ENCODE assay signal across 27 cellular contexts in the genomic region with DNA sequence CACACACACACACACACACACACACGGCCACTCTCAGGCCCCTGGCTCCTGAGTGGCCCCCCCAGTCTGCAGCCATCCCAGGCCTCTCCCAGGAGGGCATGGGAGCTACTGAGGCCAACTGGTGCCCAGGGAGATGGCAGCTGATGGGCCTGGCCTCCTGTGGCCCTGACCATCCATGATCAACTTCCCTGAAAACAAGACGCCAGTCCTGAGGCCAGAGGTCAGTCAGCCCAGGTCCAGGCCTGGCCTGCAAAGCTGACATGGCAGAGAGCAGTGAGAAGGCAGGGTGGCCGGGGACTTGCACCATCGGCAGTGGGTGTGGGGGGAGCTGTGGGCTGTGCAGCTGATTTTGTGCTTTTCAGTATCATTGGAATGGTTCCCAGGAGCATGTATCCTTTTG. TPM values are rescaled to one million over a fixed set of nuclear protein-coding genes. Genes with fewer than 3 reads are reported as not detected.
DNase-seq lines count a peak whose midpoint lies in the region; ATAC-seq and TF ChIP-seq lines count a peak whose summit lies in the region.
"Had no signal": no experiment of that assay in that cellular context is flagged by ENCODE, and none has a peak within 500 bp of the region (broad histone marks: within the 10 kb centered on the region; RNA-seq: fewer than 3 reads in every experiment).

No MANE protein-coding gene starts in this region.

- no peak overlapping the region for H4K5ac ChIP-seq in H9 (ENCODE audit: insufficient read length, low read depth, low read length)

- no peaks in the 10 kb centered on the region for H3K27me3 Mint-ChIP-seq in CD4-positive, CD25-positive, alpha-beta regulatory T cell
- no peaks in the 10 kb centered on the region; the same call in 1 of the 2 replicates for H3K27me3 Mint-ChIP-seq in H9 (ENCODE audit: low read depth)
- H3K27me3 Mint-ChIP-seq: activated naive CD4-positive, alpha-beta T cell treated with anti-CD3 and anti-CD28 coated beads, Interleukin-2, amount 50 U/mL, for 24 hours; activated T-helper 17 cell treated with anti-CD3 and anti-CD28 coated beads, Interleukin-2, amount 50 U/mL, for 72 hours; CD8-positive, alpha-beta memory T cell had no signal

- H2BK20ac ChIP-seq in H9 (ENCODE audit: low read depth, low read length, poor library complexity, severe bottlenecking) = no peak overlapping the region

- no peaks in the 10 kb centered on the region for H3K4me1 ChIP-seq in CD4-positive, CD25-positive, alpha-beta regulatory T cell (ENCODE audit: control insufficient read depth, insufficient read depth, low read length, poor library complexity, severe bottlenecking)
- H3K4me1 ChIP-seq in H9 (ENCODE audit: insufficient read depth, low read length) (no peaks in the 10 kb centered on the region), right cardiac atrium (ENCODE audit: control insufficient read depth, insufficient read depth, low read length) (no peaks in the 10 kb centered on the region), trophoblast cell (ENCODE audit: control insufficient read depth in 1 of 2, insufficient read depth in 2 of 2, low read length in 2 of 2) (peaks cover 33 to 39% of the 10 kb centered on the region in 2 experiments)
- H3K4me1 ChIP-seq: esophagus muscularis mucosa, foreskin keratinocyte, left lung, parathyroid adenoma, sigmoid colon, suprapubic skin, uterus had no signal

- H4K12ac ChIP-seq in trophoblast cell (ENCODE audit: low read depth, low read length) = peak overlapping the region; percentile 24

- DNase-seq in CD4-positive, CD25-positive, alpha-beta regulatory T cell = no peak
- no peak for DNase-seq in H9
- peak in 2 of 3 donors; percentile 10 to 38 for DNase-seq in right cardiac atrium
- no peak for DNase-seq in trophoblast cell
- DNase-seq in SIG-M5 treated with dmso at 0.1 percent for 504 hours (lab: John Stamatoyannopoulos, UW; ENCODE audit: unreplicated experiment) = no peak
- DNase-seq in stimulated activated naive CD4-positive, alpha-beta T cell (lab: John Stamatoyannopoulos, UW) = no peak
- DNase-seq in GM13976 (ENCODE audit: low spot score) = no peak
- DNase-seq: cortex of kidney; DMS153; foreskin keratinocyte; hippocampal formation; natural killer cell; NCI-H1092; NCI-H2029; NCI-H526 treated with DMSO at 0.1 percent for 48 hours; sigmoid colon; stimulated activated naive B cell treated with anti-CD40 and anti-IgM and Interleukin-4, amounts not matched to agents 10 μg/mL and 1 μg/mL and 100 μg/mL, for 72 hours; uterus had no signal

- no peak overlapping the region for H2BK5ac ChIP-seq in H9 (ENCODE audit: insufficient read length, low read length)
- peak overlapping the region; percentile 23 for H2BK5ac ChIP-seq in trophoblast cell (ENCODE audit: low read depth, low read length, poor library complexity)

- no peak overlapping the region for H3T11ph ChIP-seq in H9 (ENCODE audit: low read length)

- intact Hi-C loops in right cardiac atrium (cut with DNase I) = no loop called here

- H2AFZ ChIP-seq in H9 (ENCODE audit: low read length) (no peak overlapping the region), trophoblast cell (ENCODE audit: insufficient read depth, low read length, poor library complexity) (no peak overlapping the region)
- H2AFZ ChIP-seq: parathyroid adenoma had no signal

- no peaks in the 10 kb centered on the region for H3K9me3 Mint-ChIP-seq in CD4-positive, CD25-positive, alpha-beta regulatory T cell
- no peaks in the 10 kb centered on the region for H3K9me3 Mint-ChIP-seq in H9
- H3K9me3 Mint-ChIP-seq: activated naive CD4-positive, alpha-beta T cell treated with anti-CD3 and anti-CD28 coated beads, Interleukin-2, amount 50 U/mL, for 24 hours; activated T-helper 17 cell treated with anti-CD3 and anti-CD28 coated beads, Interleukin-2, amount 50 U/mL, for 72 hours; CD8-positive, alpha-beta memory T cell; natural killer cell; stimulated activated naive B cell treated with anti-CD40 and anti-IgM and Interleukin-4, amounts not matched to agents 10 μg/mL and 1 μg/mL and 100 μg/mL, for 72 hours had no signal

- no CpG with 5 or more reads among the region's 4 CpGs for WGBS in H9 (ENCODE audit: extremely low coverage, insufficient read length, low lambda C conversion rate)
- WGBS in right cardiac atrium = 77% methylated on average over 4 of the region's 4 CpGs
- no CpG with 5 or more reads among the region's 4 CpGs for WGBS in trophoblast cell (ENCODE audit: extremely low coverage, insufficient coverage, insufficient read length)

- H2BK120ac ChIP-seq in H9 (ENCODE audit: low read depth, low read length, poor library complexity, severe bottlenecking) = no peak overlapping the region
- peak overlapping the region; percentile 82 for H2BK120ac ChIP-seq in trophoblast cell (ENCODE audit: insufficient read depth, low read length, poor library complexity)

- peaks cover 2% of the 10 kb centered on the region for H4K20me1 ChIP-seq in H9 (ENCODE audit: control insufficient read depth, insufficient read depth, insufficient read length)

- no peak overlapping the region for H3K4me3 ChIP-seq in CD4-positive, CD25-positive, alpha-beta regulatory T cell (ENCODE audit: low read depth, low read length)
- no peak overlapping the region for H3K4me3 ChIP-seq in right cardiac atrium (ENCODE audit: low read length)
- no peak overlapping the region for H3K4me3 ChIP-seq in trophoblast cell (ENCODE audit: low read depth, low read length)
- H3K4me3 ChIP-seq: esophagus muscularis mucosa, left lung, sigmoid colon, suprapubic skin, uterus had no signal

- H4K8ac ChIP-seq in H9 (replicated peaks; ENCODE audit: insufficient read length, low read depth, low read length) = no peak overlapping the region
- peak overlapping the region; percentile 54 for H4K8ac ChIP-seq in trophoblast cell (ENCODE audit: low read depth, low read length)

- no peak for ATAC-seq in CD4-positive, CD25-positive, alpha-beta regulatory T cell (ENCODE audit: low read depth in 2 of 2)
- no peak for ATAC-seq in right cardiac atrium
- ATAC-seq: foreskin keratinocyte; natural killer cell; stimulated activated naive B cell treated with anti-CD40 and anti-IgM and Interleukin-4, amounts not matched to agents 10 μg/mL and 1 μg/mL and 100 μg/mL, for 72 hours had no signal

- H3K18ac ChIP-seq in H9 (ENCODE audit: insufficient read length, low read depth, low read length) (no peak overlapping the region), trophoblast cell (ENCODE audit: low read length) (peak overlapping the region; percentile 90)

- H2AK5ac ChIP-seq in H9 (ENCODE audit: insufficient read length, low read length) (no peak overlapping the region), trophoblast cell (ENCODE audit: low read length) (peak overlapping the region; percentile 75)

- TF ChIP-seq CTCF in H9 (conservative IDR thresholded peaks at IDR 0.05) = no peak
- no peak for TF ChIP-seq CTCF in GM13976 (IDR thresholded peaks at IDR 0.05; ENCODE audit: borderline replicate concordance, control extremely low read depth, extremely low read depth, insufficient read depth, missing control alignments)

- no peak overlapping the region for H3K4ac ChIP-seq in H9 (ENCODE audit: low read depth, low read length)
- peak overlapping the region; percentile 49 for H3K4ac ChIP-seq in trophoblast cell (ENCODE audit: low read depth, low read length)

- no peak overlapping the region for H4K91ac ChIP-seq in H9 (ENCODE audit: insufficient read length, low read depth, low read length)
- peak overlapping the region; percentile 92 for H4K91ac ChIP-seq in trophoblast cell (ENCODE audit: low read depth, low read length)

- H3K36me3 ChIP-seq in CD4-positive, CD25-positive, alpha-beta regulatory T cell (ENCODE audit: control insufficient read depth, insufficient read depth, low read length) = peaks cover 4% of the 10 kb centered on the region
- no peaks in the 10 kb centered on the region for H3K36me3 ChIP-seq in trophoblast cell (ENCODE audit: control insufficient read depth in 1 of 2, insufficient read depth in 2 of 2, low read length in 2 of 2)
- H3K36me3 ChIP-seq: esophagus muscularis mucosa, left lung, sigmoid colon, suprapubic skin, uterus had no signal

- H3K27ac ChIP-seq in CD4-positive, CD25-positive, alpha-beta regulatory T cell (ENCODE audit: insufficient read depth, low read length, poor library complexity, severe bottlenecking) = no peak overlapping the region
- no peak overlapping the region for H3K27ac ChIP-seq in H9 (ENCODE audit: insufficient read length, low read depth, low read length)
- no peak overlapping the region for H3K27ac ChIP-seq in right cardiac atrium (ENCODE audit: low read length)
- H3K27ac ChIP-seq in trophoblast cell (ENCODE audit: low read depth, low read length) = peak overlapping the region; percentile 19
- H3K27ac ChIP-seq: esophagus muscularis mucosa, foreskin keratinocyte, left lung, parathyroid adenoma, sigmoid colon, suprapubic skin, uterus had no signal

- H3K23ac ChIP-seq in H9 (ENCODE audit: insufficient read length, low read depth, low read length) = no peak overlapping the region
- no peak overlapping the region for H3K23ac ChIP-seq in trophoblast cell (ENCODE audit: low read length)

- H3K9ac ChIP-seq in H9 (ENCODE audit: extremely low read depth, insufficient read length, low read length) (no peak overlapping the region), trophoblast cell (ENCODE audit: low read length) (no peak overlapping the region)
- H3K9ac ChIP-seq: parathyroid adenoma had no signal

- no peak overlapping the region for H3K14ac ChIP-seq in H9 (ENCODE audit: insufficient read depth, low read length)
- peak overlapping the region; percentile 79 for H3K14ac ChIP-seq in trophoblast cell (ENCODE audit: low read length)

- H3K4me3 Mint-ChIP-seq in CD4-positive, CD25-positive, alpha-beta regulatory T cell = no peak overlapping the region
- H3K4me3 Mint-ChIP-seq in H9 = no peak overlapping the region
- H3K4me3 Mint-ChIP-seq: activated naive CD4-positive, alpha-beta T cell treated with anti-CD3 and anti-CD28 coated beads, Interleukin-2, amount 50 U/mL, for 24 hours; activated T-helper 17 cell treated with anti-CD3 and anti-CD28 coated beads, Interleukin-2, amount 50 U/mL, for 72 hours; CD8-positive, alpha-beta memory T cell; natural killer cell; stimulated activated naive B cell treated with anti-CD40 and anti-IgM and Interleukin-4, amounts not matched to agents 10 μg/mL and 1 μg/mL and 100 μg/mL, for 72 hours had no signal

- H3K23me2 ChIP-seq in H9 (ENCODE audit: insufficient read length, low read depth, low read length, poor library complexity, severe bottlenecking) = peaks cover 5% of the 10 kb centered on the region

- H3K36me3 Mint-ChIP-seq in CD4-positive, CD25-positive, alpha-beta regulatory T cell = peaks cover 10% of the 10 kb centered on the region
- H3K36me3 Mint-ChIP-seq in H9 (ENCODE audit: insufficient read depth in 1 of 3, low read depth in 3 of 3) = no peaks in the 10 kb centered on the region; a peak in 1 of 7 replicates
- H3K36me3 Mint-ChIP-seq: natural killer cell; stimulated activated naive B cell treated with anti-CD40 and anti-IgM and Interleukin-4, amounts not matched to agents 10 μg/mL and 1 μg/mL and 100 μg/mL, for 72 hours had no signal

- H3K79me1 ChIP-seq in H9 (ENCODE audit: insufficient read depth, low read depth, low read length, poor library complexity, severe bottlenecking) = no peaks in the 10 kb centered on the region
- H3K79me1 ChIP-seq in trophoblast cell (ENCODE audit: low read length) = peaks cover 32% of the 10 kb centered on the region

- H3K56ac ChIP-seq in H9 (ENCODE audit: insufficient read length, low read depth, low read length) = no peak overlapping the region

- no peak overlapping the region for H2BK15ac ChIP-seq in H9 (ENCODE audit: low read depth, low read length)

- in situ Hi-C loops in GM13976 (cut with MboI; ENCODE audit: low sequenced_read_pairs, unreplicated experiment) = no loop called here

- no peak overlapping the region for H3K4me2 ChIP-seq in H9 (ENCODE audit: insufficient read depth, insufficient read length, low read length)
- no peak overlapping the region for H3K4me2 ChIP-seq in trophoblast cell (ENCODE audit: low read length)

- peaks cover 0 to 26% (median 5%) of the 10 kb centered on the region in 4 donors for H3K4me1 Mint-ChIP-seq in CD4-positive, CD25-positive, alpha-beta regulatory T cell
- H3K4me1 Mint-ChIP-seq in H9 = peaks cover 3 to 8% of the 10 kb centered on the region in 2 experiments; a peak in 2 of 4 replicates
- H3K4me1 Mint-ChIP-seq: activated T-helper 17 cell treated with anti-CD3 and anti-CD28 coated beads, Interleukin-2, amount 50 U/mL, for 72 hours; natural killer cell; stimulated activated naive B cell treated with anti-CD40 and anti-IgM and Interleukin-4, amounts not matched to agents 10 μg/mL and 1 μg/mL and 100 μg/mL, for 72 hours had no signal

- H3K27me3 ChIP-seq in CD4-positive, CD25-positive, alpha-beta regulatory T cell (ENCODE audit: control insufficient read depth, insufficient read depth, low read length) = no peaks in the 10 kb centered on the region
- H3K27me3 ChIP-seq in H9 (ENCODE audit: insufficient read depth, low read length) (no peaks in the 10 kb centered on the region), right cardiac atrium (ENCODE audit: control insufficient read depth, insufficient read depth) (no peaks in the 10 kb centered on the region), trophoblast cell (ENCODE audit: insufficient read depth, low read length) (no peaks in the 10 kb centered on the region)
- H3K27me3 ChIP-seq: left lung, sigmoid colon, uterus had no signal

- H3K9me3 ChIP-seq in CD4-positive, CD25-positive, alpha-beta regulatory T cell (ENCODE audit: control insufficient read depth in 2 of 2, low read length in 2 of 2) = no peaks in the 10 kb centered on the region
- H3K9me3 ChIP-seq in H9 (ENCODE audit: control insufficient read depth, low read depth, low read length) = no peaks in the 10 kb centered on the region
- no peaks in the 10 kb centered on the region for H3K9me3 ChIP-seq in right cardiac atrium (ENCODE audit: control insufficient read depth, low read length)
- peaks cover 2% of the 10 kb centered on the region for H3K9me3 ChIP-seq in trophoblast cell (ENCODE audit: insufficient read depth, low read depth, low read length)
- H3K9me3 ChIP-seq: esophagus muscularis mucosa, left lung, sigmoid colon, suprapubic skin, uterus had no signal

- H2BK12ac ChIP-seq in H9 (ENCODE audit: insufficient read length, low read depth, low read length) (no peak overlapping the region), trophoblast cell (ENCODE audit: low read length) (peak overlapping the region; percentile 37)

- no peaks in the 10 kb centered on the region for H3K79me2 ChIP-seq in H9 (ENCODE audit: insufficient read depth, low read length)
- no peaks in the 10 kb centered on the region for H3K79me2 ChIP-seq in trophoblast cell (ENCODE audit: control insufficient read depth, insufficient read depth, low read length, poor library complexity)
- H3K79me2 ChIP-seq: parathyroid adenoma had no signal

- peak overlapping the region in 2 of 3 donors; percentile 76 to 80 for H3K27ac Mint-ChIP-seq in CD4-positive, CD25-positive, alpha-beta regulatory T cell
- H3K27ac Mint-ChIP-seq in H9 = peak overlapping the region in 2 of 3 experiments; percentile 70 to 78; a peak in 2 of 7 replicates
- H3K27ac Mint-ChIP-seq: activated naive CD4-positive, alpha-beta T cell treated with anti-CD3 and anti-CD28 coated beads, Interleukin-2, amount 50 U/mL, for 24 hours; natural killer cell; stimulated activated naive B cell treated with anti-CD40 and anti-IgM and Interleukin-4, amounts not matched to agents 10 μg/mL and 1 μg/mL and 100 μg/mL, for 72 hours had no signal

RNA-seq across cellular contexts. Expression of a gene that starts 47.0 kb away (rescaled TPM):
- total RNA-seq in CD4-positive, CD25-positive, alpha-beta regulatory T cell = 15.6 TPM
- polyA plus RNA-seq in CD4-positive, CD25-positive, alpha-beta regulatory T cell = 1 to 10 TPM; 5.8 to 9.7 (median 8.2) TPM
- total RNA-seq in H9 (2021) (5.3 TPM in 2 replicates), right cardiac atrium (1 to 10 TPM; 2.5 to 3.2 (median 2.8) TPM)
- polyA plus RNA-seq in right cardiac atrium = 1.7 TPM
- 0.88 and 0.90 TPM in 2 replicates for polyA plus RNA-seq in trophoblast cell (2013)
- total RNA-seq: foreskin keratinocyte had no signal

RNA-seq across cellular contexts. Expression of a gene that starts 55.0 kb away (rescaled TPM):
- total RNA-seq in CD4-positive, CD25-positive, alpha-beta regulatory T cell = 0.12 TPM
- polyA plus RNA-seq in CD4-positive, CD25-positive, alpha-beta regulatory T cell = not detected
- total RNA-seq in H9 (2021) (not detected in 2 replicates), right cardiac atrium (under 1 TPM in 2 of 4 donors, not detected in 2; 0.09 to 0.14 TPM)
- 0.05 TPM for polyA plus RNA-seq in right cardiac atrium
- 0.01 and 0.03 TPM in 2 replicates for polyA plus RNA-seq in trophoblast cell (2013)
- total RNA-seq: activated T-helper 17 cell treated with anti-CD3 and anti-CD28 coated beads, Interleukin-2, amount 50 U/mL, for 72 hours; CD8-positive, alpha-beta memory T cell; foreskin keratinocyte; H4; natural killer cell; sigmoid colon; SK-MEL-5; suprapubic skin had no signal
- polyA plus RNA-seq: CD8-positive, alpha-beta memory T cell; foreskin keratinocyte had no signal

Comparison
In these comparisons a context has a peak if more than half of its experiments do, and no peak if none do; other contexts are left out.
1. DNase-seq: peak in right cardiac atrium (2 of 3); none in CD4-positive, CD25-positive, alpha-beta regulatory T cell (0 of 3), H9 (single experiment), trophoblast cell (0 of 2), SIG-M5 treated with dmso at 0.1 percent for 504 hours (single experiment), stimulated activated naive CD4-positive, alpha-beta T cell (0 of 6) and GM13976 (single experiment).